ENCODE assay signal across 29 cellular contexts in the genomic region with DNA sequence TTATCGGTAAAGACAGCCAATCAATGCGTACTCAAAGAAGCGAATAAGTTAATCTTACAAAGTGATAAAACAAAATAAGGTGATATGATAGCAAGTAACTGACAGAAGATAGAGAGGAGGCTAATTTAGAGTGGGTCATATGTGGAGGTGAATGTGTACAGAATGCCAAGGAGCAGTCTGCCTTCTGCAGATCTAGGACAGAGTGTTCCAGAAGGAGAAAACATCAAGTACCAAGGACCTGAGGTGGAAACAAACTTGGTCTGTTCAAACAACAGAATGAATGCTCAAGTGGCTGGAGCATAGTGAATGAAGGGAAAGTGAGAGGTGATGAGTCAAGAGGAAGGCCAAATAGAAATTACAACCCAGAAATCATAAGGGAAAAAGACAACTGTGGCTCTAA.
"Had no signal": no experiment of that assay in that cellular context is flagged by ENCODE, and none has a peak within 500 bp of the region (broad histone marks: within the 10 kb centered on the region; RNA-seq: fewer than 3 reads in every experiment).

No MANE protein-coding gene starts in this region.

- H3K9me3 ChIP-seq: neutrophil, ovary, psoas muscle, right lobe of liver, sigmoid colon, stomach, thoracic aorta, tibial artery, transverse colon, uterus had no signal

- H3K27ac Mint-ChIP-seq: naive thymus-derived CD4-positive, alpha-beta T cell; natural killer cell; nephron progenitor cell; progenitor cell of endocrine pancreas; stimulated activated effector memory CD8-positive, alpha-beta T cell treated with anti-CD3 and anti-CD28 coated beads, Interleukin-12 subunit alpha, Interleukin-12 subunit beta, amount 100 ng/mL, for 72 hours; stimulated activated naive B cell treated with anti-CD40 and anti-IgM and Interleukin-4, amounts not matched to agents 10 μg/mL and 1 μg/mL and 100 μg/mL, for 72 hours; stimulated activated naive CD8-positive, alpha-beta T cell treated with anti-CD3 and anti-CD28 coated beads, Interleukin-15, Interleukin-2, amounts not matched to agents 100 ng/mL and 50 ng/mL, for 24 hours; type B pancreatic cell had no signal

- H3K4me1 ChIP-seq: parathyroid adenoma, psoas muscle, right lobe of liver, sigmoid colon, stomach, transverse colon, uterus had no signal

- H3K36me3 ChIP-seq: neutrophil, ovary, right lobe of liver, sigmoid colon, stomach, thoracic aorta, tibial artery, transverse colon, uterus had no signal

- H3K27me3 ChIP-seq: neutrophil, ovary, right lobe of liver, sigmoid colon, stomach, tibial artery, transverse colon, uterus had no signal

- H3K4me1 Mint-ChIP-seq: naive thymus-derived CD4-positive, alpha-beta T cell; natural killer cell; nephron progenitor cell; neural crest cell; stimulated activated effector memory CD8-positive, alpha-beta T cell treated with anti-CD3 and anti-CD28 coated beads, Interleukin-12 subunit alpha, Interleukin-12 subunit beta, amount 100 ng/mL, for 72 hours; stimulated activated naive B cell treated with anti-CD40 and anti-IgM and Interleukin-4, amounts not matched to agents 10 μg/mL and 1 μg/mL and 100 μg/mL, for 72 hours had no signal

- FAIRE-seq: small intestine had no signal

- H3K27ac ChIP-seq: neutrophil, ovary, parathyroid adenoma, psoas muscle, right lobe of liver, sigmoid colon, stomach, thoracic aorta, tibial artery, transverse colon, uterus had no signal

- H3K36me3 Mint-ChIP-seq: naive thymus-derived CD4-positive, alpha-beta T cell; natural killer cell; stimulated activated effector memory CD8-positive, alpha-beta T cell treated with anti-CD3 and anti-CD28 coated beads, Interleukin-12 subunit alpha, Interleukin-12 subunit beta, amount 100 ng/mL, for 72 hours; stimulated activated naive B cell treated with anti-CD40 and anti-IgM and Interleukin-4, amounts not matched to agents 10 μg/mL and 1 μg/mL and 100 μg/mL, for 72 hours; type B pancreatic cell had no signal

- ATAC-seq: naive thymus-derived CD4-positive, alpha-beta T cell; natural killer cell; psoas muscle; right cardiac atrium; right lobe of liver; stimulated activated effector memory CD8-positive, alpha-beta T cell treated with anti-CD3 and anti-CD28 coated beads, Interleukin-12 subunit alpha, Interleukin-12 subunit beta, amount 100 ng/mL, for 72 hours; stimulated activated naive B cell treated with anti-CD40 and anti-IgM and Interleukin-4, amounts not matched to agents 10 μg/mL and 1 μg/mL and 100 μg/mL, for 72 hours had no signal

- DNase-seq: naive thymus-derived CD4-positive, alpha-beta T cell; natural killer cell; nephron progenitor cell; nucleus accumbens; ovary; posterior cingulate gyrus; psoas muscle; right cardiac atrium; right lobe of liver; sigmoid colon; stimulated activated CD4-positive, alpha-beta T cell treated with anti-CD3 and anti-CD28 coated beads, Interleukin-15, amount 100 ng/mL, for 24 hours; stimulated activated CD4-positive, alpha-beta T cell treated with anti-CD3 and anti-CD28 coated beads, Interleukin-2, amount 100 ng/mL, for 24 hours; stimulated activated CD4-positive, alpha-beta T cell treated with anti-CD3 and anti-CD28 coated beads, Interleukin-2, amount 100 ng/mL, for 48 hours; stimulated activated CD4-positive, alpha-beta T cell treated with anti-CD3 and anti-CD28 coated beads, Interleukin-4, amount 100 ng/mL, for 24 hours; stimulated activated naive B cell treated with anti-CD40 and anti-IgM and Interleukin-4, amounts not matched to agents 10 μg/mL and 1 μg/mL and 100 μg/mL, for 72 hours; stimulated activated naive CD4-positive, alpha-beta T cell treated with Interleukin-2 at 50 U/mL for 16 hours; stomach; tibial artery; transverse colon; uterus had no signal

- H3K4me3 Mint-ChIP-seq: naive thymus-derived CD4-positive, alpha-beta T cell; natural killer cell; nephron progenitor cell; neural crest cell; stimulated activated effector memory CD8-positive, alpha-beta T cell treated with anti-CD3 and anti-CD28 coated beads, Interleukin-12 subunit alpha, Interleukin-12 subunit beta, amount 100 ng/mL, for 72 hours; stimulated activated naive B cell treated with anti-CD40 and anti-IgM and Interleukin-4, amounts not matched to agents 10 μg/mL and 1 μg/mL and 100 μg/mL, for 72 hours; stimulated activated naive CD8-positive, alpha-beta T cell treated with anti-CD3 and anti-CD28 coated beads, Interleukin-15, Interleukin-2, amounts not matched to agents 100 ng/mL and 50 ng/mL, for 24 hours; type B pancreatic cell had no signal

- H3K4me3 ChIP-seq: ovary, psoas muscle, right lobe of liver, sigmoid colon, stomach, thoracic aorta, tibial artery, transverse colon, uterus had no signal
